Comparison of ENCODE assay signal across 8 cellular contexts in the genomic region with DNA sequence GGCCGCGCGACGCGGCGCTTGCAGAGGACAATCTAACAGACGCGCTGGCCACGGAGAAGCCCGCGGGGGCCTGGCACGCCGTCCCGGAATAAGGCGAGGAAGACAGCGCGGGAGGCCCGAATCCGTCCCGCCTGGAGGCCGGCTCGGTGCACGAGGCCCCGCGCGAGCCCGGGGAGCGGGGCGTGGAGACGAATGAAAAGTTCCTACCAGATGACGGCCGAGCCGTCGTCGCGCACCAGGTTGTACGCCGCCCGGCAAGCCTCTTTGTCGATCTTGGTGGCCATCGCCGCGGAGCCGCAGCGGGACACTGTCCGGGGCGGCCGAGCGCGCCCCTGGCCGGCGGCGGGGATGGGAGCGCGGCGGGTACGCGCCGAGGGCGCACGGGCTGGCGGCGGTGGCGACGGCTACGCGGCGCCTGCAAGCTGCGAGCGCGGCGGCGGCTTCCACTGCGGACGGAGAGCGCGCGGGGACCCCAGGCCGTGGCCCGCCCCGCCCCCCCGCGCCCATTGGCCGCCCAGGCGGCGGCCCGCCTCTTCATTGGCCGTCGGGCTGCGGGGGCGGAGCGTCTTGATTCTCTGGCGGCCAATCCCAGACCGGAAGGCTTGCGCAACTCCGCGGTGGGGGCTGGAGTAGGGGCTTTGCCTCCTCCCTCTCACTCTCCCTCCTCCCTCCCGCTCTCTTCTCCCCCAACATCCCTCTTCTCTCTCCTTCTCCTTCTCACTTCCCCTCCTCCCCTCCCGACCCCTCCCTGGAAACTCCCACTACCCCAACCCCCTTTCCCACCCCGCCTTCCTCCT.
DNase-seq lines count a peak whose midpoint lies in the region; ATAC-seq and TF ChIP-seq lines count a peak whose summit lies in the region.

A gene with protein sequence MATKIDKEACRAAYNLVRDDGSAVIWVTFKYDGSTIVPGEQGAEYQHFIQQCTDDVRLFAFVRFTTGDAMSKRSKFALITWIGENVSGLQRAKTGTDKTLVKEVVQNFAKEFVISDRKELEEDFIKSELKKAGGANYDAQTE (minus strand): TSS at position 448 of the 797 bp plus-strand sequence. CDS start 164 bp downstream, at position 284.

- in situ Hi-C loops in GM18951 (cut with MboI; ENCODE audit: low sequenced_read_pairs, unreplicated experiment) = no loop called here

- ATAC-seq in HG03196 (IDR thresholded peaks at IDR 0.05; ENCODE audit: unreplicated experiment) = peak; percentile 69

- peak; percentile 97 for DNase-seq in AG08395 (ENCODE audit: low spot score)
- peak; percentile 51 for DNase-seq in NCI-H345 treated with DMSO at 0.1 percent for 48 hours (lab: John Stamatoyannopoulos, UW; ENCODE audit: unreplicated experiment)
- DNase-seq in activated CD4-positive, CD25-positive, alpha-beta regulatory T cell (lab: John Stamatoyannopoulos, UW) = peak; percentile 82 to 91 (median 86)
- DNase-seq in central memory CD4-positive, alpha-beta T cell = peak; percentile 90
- DNase-seq in islet precursor cell = peak; percentile 98
- DNase-seq in stimulated activated CD4-positive, alpha-beta T cell treated with anti-CD3 and anti-CD28 coated beads, Interleukin-12 subunit alpha, Interleukin-12 subunit beta, amount 100 ng/mL, for 4 hours = peak; percentile 98

- TF ChIP-seq POLR2A in GM18951 (IDR thresholded peaks at IDR 0.05; ENCODE audit: extremely low read depth, insufficient read depth, insufficient read length) = peak; percentile 98

Comparison
In these comparisons a context has a peak if more than half of its experiments do, and no peak if none do; other contexts are left out.
1. Peak in every context shown above with its lines: DNase-seq and ATAC-seq.